9 cellular contexts compared by ENCODE assay signal in the genomic region with DNA sequence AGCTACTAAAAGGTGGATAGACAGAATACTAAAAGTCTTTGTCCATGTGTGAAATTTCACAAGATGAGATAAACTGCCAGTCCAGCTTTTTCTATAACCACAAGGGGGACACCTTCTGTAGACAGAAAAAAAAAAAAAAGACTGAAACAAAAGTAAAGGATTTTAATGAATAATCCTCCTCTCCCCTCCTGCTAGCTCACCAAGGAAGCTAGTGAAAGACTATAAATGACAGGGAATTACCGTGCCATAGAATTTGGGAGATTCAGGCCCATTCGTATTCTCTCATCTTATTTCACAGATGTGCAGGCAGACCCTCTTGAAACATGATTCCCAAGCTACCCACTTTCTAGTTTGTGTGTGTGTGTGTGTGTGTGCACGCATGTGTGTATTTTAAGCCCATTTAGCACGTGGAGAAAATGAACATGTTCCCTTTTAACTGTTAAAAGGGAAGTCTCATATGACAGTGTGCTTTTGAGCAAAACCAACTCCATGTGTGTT. TPM values are rescaled to one million over a fixed set of nuclear protein-coding genes. Genes with fewer than 3 reads are reported as not detected.
DNase-seq lines count a peak whose midpoint lies in the region; ATAC-seq and TF ChIP-seq lines count a peak whose summit lies in the region.
"Had no signal": no experiment of that assay in that cellular context is flagged by ENCODE, and none has a peak within 500 bp of the region (broad histone marks: within the 10 kb centered on the region; RNA-seq: fewer than 3 reads in every experiment).

No MANE protein-coding gene starts in this region.

- POLR2A ChIA-PET in BJ (lab: Charles Lee) = interaction anchor here (0.7 kb wide), 3 partner anchors 13 to 262 kb away, joined by 3 to 9 read pairs (median 4); no protein-coding TSS in a partner anchor
- POLR2A ChIA-PET in CD4-positive, alpha-beta T cell (lab: Charles Lee) = no interaction called here
- POLR2A ChIA-PET in activated CD8-positive, alpha-beta T cell treated with anti-CD3 and anti-CD28 coated beads, Interleukin-2, amount 10 ng/mL, durations not matched to agents 7 days and 5 days (lab: Charles Lee) = no interaction called here

- H3F3A ChIP-seq in MM.1S (ENCODE audit: insufficient read depth, low read length) = no peaks in the 10 kb centered on the region

- WGBS in mammary epithelial cell (ENCODE audit: low coverage, missing lambda C conversion rate) = 75% methylated on average over 4 of the region's 4 CpGs

- in situ Hi-C loops in mammary epithelial cell (cut with MboI; ENCODE audit: low sequenced_read_pairs in 2 of 2) = no loop called here

- no TSS peak for BruUV-seq in mammary epithelial cell (replicated peaks; lab: Mats Ljungman, UMichigan)

- no peak overlapping the region for H3K9ac ChIP-seq in MM.1S (ENCODE audit: low read length)
- no peak overlapping the region for H3K9ac ChIP-seq in mammary epithelial cell (ENCODE audit: insufficient read depth, low read length)

- H3K4me3 ChIP-seq in BJ (ENCODE audit: low read depth, low read length) (no peak overlapping the region), MM.1S (ENCODE audit: low read length) (no peak overlapping the region), mammary epithelial cell (replicated peaks in 1 of 3; ENCODE audit: insufficient read depth in 1 of 3, low read depth in 2 of 3, low read length in 3 of 3) (no peak overlapping the region)

- H3K36me3 ChIP-seq in BJ (ENCODE audit: control insufficient read depth, insufficient read depth, low read length) = no peaks in the 10 kb centered on the region
- no peaks in the 10 kb centered on the region for H3K36me3 ChIP-seq in MM.1S (replicated peaks; ENCODE audit: insufficient read depth, low read length)
- H3K36me3 ChIP-seq in mammary epithelial cell (ENCODE audit: insufficient read depth, low read length) = no peaks in the 10 kb centered on the region

- dilution Hi-C loops in mammary epithelial cell (cut with HindIII; ENCODE audit: low sequenced_read_pairs) = no loop called here

- no peaks in the 10 kb centered on the region for H3K36me3 Mint-ChIP-seq in CD4-positive, alpha-beta T cell (ENCODE audit: low read depth)
- no peaks in the 10 kb centered on the region for H3K36me3 Mint-ChIP-seq in activated CD8-positive, alpha-beta T cell treated with anti-CD3 and anti-CD28 coated beads, Interleukin-2, amount 10 ng/mL, durations not matched to agents 7 days and 5 days (ENCODE audit: low read depth)

- no peaks in the 10 kb centered on the region for H3K27me3 ChIP-seq in BJ (ENCODE audit: control insufficient read depth, insufficient read depth, low read length)
- H3K27me3 ChIP-seq in MM.1S (replicated peaks; ENCODE audit: insufficient read depth, low read length) = no peaks in the 10 kb centered on the region
- no peaks in the 10 kb centered on the region for H3K27me3 ChIP-seq in mammary epithelial cell (ENCODE audit: insufficient read depth, low read length)
- no peaks in the 10 kb centered on the region for H3K27me3 ChIP-seq in CD4-positive, alpha-beta T cell (ENCODE audit: control insufficient read depth, insufficient read depth, low read length)

- H3K9me2 ChIP-seq in MM.1S (replicated peaks; ENCODE audit: insufficient read depth, low read length) = no peaks in the 10 kb centered on the region

- H3K79me2 ChIP-seq in MM.1S (ENCODE audit: low read length) (no peaks in the 10 kb centered on the region), mammary epithelial cell (ENCODE audit: insufficient read depth, low read length) (no peaks in the 10 kb centered on the region)

- peaks cover 21% of the 10 kb centered on the region for H3K4me1 Mint-ChIP-seq in CD4-positive, alpha-beta T cell (ENCODE audit: low read depth)
- H3K4me1 Mint-ChIP-seq in activated CD8-positive, alpha-beta T cell treated with anti-CD3 and anti-CD28 coated beads, Interleukin-2, amount 10 ng/mL, durations not matched to agents 7 days and 5 days (ENCODE audit: low read depth) = peaks cover 5% of the 10 kb centered on the region

- H3K4me1 ChIP-seq in MM.1S (ENCODE audit: low read length) (peaks cover 6% of the 10 kb centered on the region; the same call in 1 of the 2 replicates), mammary epithelial cell (ENCODE audit: insufficient read depth, low read length) (no peaks in the 10 kb centered on the region)

- H2AFZ ChIP-seq in MM.1S (ENCODE audit: low read length) = no peak overlapping the region
- H2AFZ ChIP-seq in mammary epithelial cell (ENCODE audit: low read depth, low read length) = peak overlapping the region; percentile 23

- H4K20me1 ChIP-seq in MM.1S (ENCODE audit: insufficient read depth, low read length) (no peaks in the 10 kb centered on the region), mammary epithelial cell (ENCODE audit: insufficient read depth, low read length) (no peaks in the 10 kb centered on the region)

- H3K27me3 Mint-ChIP-seq in CD4-positive, alpha-beta T cell = no peaks in the 10 kb centered on the region
- no peaks in the 10 kb centered on the region for H3K27me3 Mint-ChIP-seq in activated CD8-positive, alpha-beta T cell treated with anti-CD3 and anti-CD28 coated beads, Interleukin-2, amount 10 ng/mL, durations not matched to agents 7 days and 5 days (ENCODE audit: low read depth)
- H3K27me3 Mint-ChIP-seq: activated B cell treated with CpG ODN at 0.5 μM for 24 hours had no signal

- no peak for ATAC-seq in GM21447 (IDR thresholded peaks at IDR 0.05; ENCODE audit: unreplicated experiment)
- no peak for ATAC-seq in CD4-positive, alpha-beta T cell (ENCODE audit: poor library complexity)
- ATAC-seq in activated CD8-positive, alpha-beta T cell treated with anti-CD3 and anti-CD28 coated beads, Interleukin-2, amount 10 ng/mL, durations not matched to agents 7 days and 5 days = no peak

- H3K4me2 ChIP-seq in MM.1S (ENCODE audit: low read depth, low read length) = no peak overlapping the region
- H3K4me2 ChIP-seq in mammary epithelial cell (ENCODE audit: insufficient read depth, low read depth, low read length) = no peak overlapping the region

- H3K9me3 ChIP-seq in MM.1S (replicated peaks; ENCODE audit: insufficient read depth, low read length) (no peaks in the 10 kb centered on the region), mammary epithelial cell (replicated peaks; ENCODE audit: insufficient read depth, low read length) (no peaks in the 10 kb centered on the region)
- no peaks in the 10 kb centered on the region for H3K9me3 ChIP-seq in CD4-positive, alpha-beta T cell (ENCODE audit: control insufficient read depth, low read length)

- CTCF ChIA-PET in BJ (lab: Yijun Ruan, JAX) (interaction anchor here (0.6 to 1.8 kb wide), 14 partner anchors 8 to 1712 kb away, joined by 3 to 11 read pairs (median 3); no protein-coding TSS in a partner anchor), mammary epithelial cell (lab: Charles Lee; ENCODE audit: low non-redundant PET) (interaction anchor here (0.7 kb wide), 1 partner anchor 556 kb away, joined by 4 read pairs; no protein-coding TSS in a partner anchor)
- CTCF ChIA-PET in CD4-positive, alpha-beta T cell (lab: Charles Lee) = interaction anchor here (0.9 kb wide), 1 partner anchor 9 kb away, joined by 3 read pairs; no protein-coding TSS in a partner anchor
- CTCF ChIA-PET in activated CD8-positive, alpha-beta T cell treated with anti-CD3 and anti-CD28 coated beads, Interleukin-2, amount 10 ng/mL, durations not matched to agents 7 days and 5 days (lab: Charles Lee) = interaction anchor here (0.8 kb wide), 1 partner anchor 272 kb away, joined by 4 read pairs; no protein-coding TSS in a partner anchor

- intact Hi-C loops in mammary epithelial cell (cut with micrococcal nuclease) = loop anchor here (1.0 to 10.0 kb wide), 2 partner anchors 67 to 272 kb away; no protein-coding TSS in a partner anchor
- intact Hi-C loops in CD4-positive, alpha-beta T cell (cut with DNase I, micrococcal nuclease) = no loop called here

- no peak overlapping the region for H3K27ac Mint-ChIP-seq in CD4-positive, alpha-beta T cell
- no peak overlapping the region for H3K27ac Mint-ChIP-seq in activated CD8-positive, alpha-beta T cell treated with anti-CD3 and anti-CD28 coated beads, Interleukin-2, amount 10 ng/mL, durations not matched to agents 7 days and 5 days
- H3K27ac Mint-ChIP-seq: activated B cell treated with CpG ODN at 0.5 μM for 24 hours had no signal

- DNase-seq in BJ (ENCODE audit: low read depth) (no peak), MM.1S (peak; percentile 23), mammary epithelial cell (peak; percentile 6), lung microvascular endothelial cell (ENCODE audit: low read depth in 2 of 2) (peak; percentile 21 to 38), NCI-H1436 treated with DMSO at 0.1 percent for 48 hours (lab: John Stamatoyannopoulos, UW) (no peak)
- DNase-seq in CD4-positive, alpha-beta T cell = no peak
- DNase-seq in activated CD8-positive, alpha-beta T cell treated with anti-CD3 and anti-CD28 coated beads, Interleukin-2, amount 10 ng/mL, durations not matched to agents 7 days and 5 days = no peak
- DNase-seq: activated B cell treated with CpG ODN at 0.5 μM for 24 hours had no signal

- no peaks in the 10 kb centered on the region for H3K9me3 Mint-ChIP-seq in CD4-positive, alpha-beta T cell
- peaks cover 5% of the 10 kb centered on the region for H3K9me3 Mint-ChIP-seq in activated CD8-positive, alpha-beta T cell treated with anti-CD3 and anti-CD28 coated beads, Interleukin-2, amount 10 ng/mL, durations not matched to agents 7 days and 5 days (ENCODE audit: insufficient read depth)
- H3K9me3 Mint-ChIP-seq: activated B cell treated with CpG ODN at 0.5 μM for 24 hours had no signal

- H3K4me3 Mint-ChIP-seq in CD4-positive, alpha-beta T cell = no peak overlapping the region
- no peak overlapping the region for H3K4me3 Mint-ChIP-seq in activated CD8-positive, alpha-beta T cell treated with anti-CD3 and anti-CD28 coated beads, Interleukin-2, amount 10 ng/mL, durations not matched to agents 7 days and 5 days
- H3K4me3 Mint-ChIP-seq: activated B cell treated with CpG ODN at 0.5 μM for 24 hours had no signal

- TF ChIP-seq CTCF in BJ (IDR thresholded peaks at IDR 0.05; ENCODE audit: insufficient read depth, low read depth, low read length) (peak; percentile 55), MM.1S (IDR thresholded peaks at IDR 0.05; ENCODE audit: low read length) (peak; percentile 44), mammary epithelial cell (conservative IDR thresholded peaks at IDR 0.05 in 1 of 2, IDR thresholded peaks at IDR 0.05 in 1 of 2; ENCODE audit: extremely low read depth in 1 of 2, insufficient read depth in 1 of 2, low read depth in 1 of 2, low read length in 2 of 2) (peak; percentile 48 to 58)
- no peak for TF ChIP-seq CTCF in CD4-positive, alpha-beta T cell (IDR thresholded peaks at IDR 0.05)

- H3K27ac ChIP-seq in MM.1S (ENCODE audit: low read length) (no peak overlapping the region), mammary epithelial cell (ENCODE audit: insufficient read depth, low read depth, low read length) (no peak overlapping the region)
- no peak overlapping the region for H3K27ac ChIP-seq in CD4-positive, alpha-beta T cell (ENCODE audit: low read depth, low read length)

RNA-seq across cellular contexts. Expression of gene SLC8A1, which starts 36.3 kb away (rescaled TPM):
- polyA plus RNA-seq in BJ (2011; rRNA removed) (18.5 and 34.5 TPM in 2 replicates), mammary epithelial cell (6.4 TPM)
- polyA minus RNA-seq in BJ (2011; rRNA and poly(A)+ RNA removed) = 165 TPM in 2 replicates
- total RNA-seq in mammary epithelial cell (10 to 100 TPM; 20.9 to 27.5 TPM), lung microvascular endothelial cell (under 0.01 and 0.44 TPM in 2 replicates)
- polyA minus RNA-seq in mammary epithelial cell = 38.8 TPM
- under 1 TPM; 0.47 to 0.59 TPM for total RNA-seq in CD4-positive, alpha-beta T cell
- under 1 TPM; 0.10 to 0.45 TPM for total RNA-seq in activated CD8-positive, alpha-beta T cell treated with anti-CD3 and anti-CD28 coated beads, Interleukin-2, amount 10 ng/mL, durations not matched to agents 7 days and 5 days

Comparison
In these comparisons a context has a peak if more than half of its experiments do, and no peak if none do; other contexts are left out.
1. DNase-seq: peak in MM.1S (single experiment), mammary epithelial cell (single experiment) and lung microvascular endothelial cell (2 of 2); none in BJ (single experiment), CD4-positive, alpha-beta T cell (0 of 10), activated CD8-positive, alpha-beta T cell treated with anti-CD3 and anti-CD28 coated beads, Interleukin-2, amount 10 ng/mL, durations not matched to agents 7 days and 5 days (single experiment) and NCI-H1436 treated with DMSO at 0.1 percent for 48 hours (single experiment).
2. RNA of gene SLC8A1, which starts 36.3 kb away (total RNA-seq): 20.9 to 27.5 TPM in mammary epithelial cell; 0.47 to 0.59 TPM in CD4-positive, alpha-beta T cell, 0.10 to 0.45 TPM in activated CD8-positive, alpha-beta T cell treated with anti-CD3 and anti-CD28 coated beads, Interleukin-2, amount 10 ng/mL, durations not matched to agents 7 days and 5 days and under 0.01 to 0.44 TPM in lung microvascular endothelial cell; every median in the first group is over 10 times any median in the second.